In genomic region chr1:203711251-203712007, GRCh38 we compare ENCODE assay signal across 32 cellular contexts. TPM values are rescaled to one million over a fixed set of nuclear protein-coding genes. Genes with fewer than 3 reads are reported as not detected.
DNase-seq lines count a peak whose midpoint lies in the region; ATAC-seq, FAIRE-seq and TF ChIP-seq lines count a peak whose summit lies in the region.
"Had no signal": no experiment of that assay in that cellular context is flagged by ENCODE, and none has a peak within 500 bp of the region (broad histone marks: within the 10 kb centered on the region; RNA-seq: fewer than 3 reads in every experiment).

No MANE protein-coding gene starts in this region.

- H4K20me1 ChIP-seq in GM12878 (ENCODE audit: control insufficient read depth, insufficient read depth) = no peaks in the 10 kb centered on the region

- H3K36me3 ChIP-seq in GM12878 (ENCODE audit: control insufficient read depth in 2 of 2, insufficient read depth in 2 of 2, low read length in 1 of 2) (no peaks in the 10 kb centered on the region), prostate gland (peaks cover 0 to 14% of the 10 kb centered on the region in 2 donors)

- CTCF ChIA-PET in activated CD4-positive, alpha-beta T cell treated with anti-CD3 and anti-CD28 coated beads, Interleukin-2, amount 10 ng/mL, durations not matched to agents 7 days and 5 days (lab: Charles Lee) = interaction anchor here (0.6 to 3.4 kb wide), 4 partner anchors 11 to 1167 kb away, joined by 3 to 24 read pairs (median 3); no protein-coding TSS in a partner anchor
- CTCF ChIA-PET in GM12878 (lab: Yijun Ruan, JAX) = interaction anchor here (1.0 to 1.9 kb wide), 3 partner anchors 10 to 207 kb away, joined by 3 to 7 read pairs (median 4); no protein-coding TSS in a partner anchor

- no peaks in the 10 kb centered on the region for H3K9me3 Mint-ChIP-seq in activated CD4-positive, alpha-beta T cell treated with anti-CD3 and anti-CD28 coated beads, Interleukin-2, amount 10 ng/mL, durations not matched to agents 7 days and 5 days
- no peaks in the 10 kb centered on the region for H3K9me3 Mint-ChIP-seq in activated CD4-positive, alpha-beta T cell treated with anti-CD3 and anti-CD28 coated beads, Interleukin-2, amount 10 ng/mL, durations not matched to agents 24 days and 14 days
- H3K9me3 Mint-ChIP-seq in natural killer cell treated with Interleukin-12 subunit alpha and Interleukin-12 subunit beta and Interleukin-15 and Interleukin-18, amount 100 ng/mL, for 72 hours = no peaks in the 10 kb centered on the region
- H3K9me3 Mint-ChIP-seq: activated naive CD4-positive, alpha-beta T cell treated with anti-CD3 and anti-CD28 coated beads, Interleukin-2, amount 50 U/mL, for 24 hours; endodermal cell; H9; immature natural killer cell; type B pancreatic cell had no signal

- BruUV-seq in GM12878 (replicated peaks; lab: Mats Ljungman, UMichigan) = no TSS peak

- no peaks in the 10 kb centered on the region for H3K79me2 ChIP-seq in GM12878 (ENCODE audit: control insufficient read depth, insufficient read depth, low read length)

- no peak for TF ChIP-seq CTCF in GM12878 (IDR thresholded peaks at IDR 0.05 in 2 of 3, conservative IDR thresholded peaks at IDR 0.05 in 1 of 3; ENCODE audit: control insufficient read depth in 2 of 3, extremely low read depth in 1 of 3, insufficient read depth in 1 of 3, low read depth in 3 of 3, low read length in 3 of 3)
- TF ChIP-seq CTCF in prostate gland (IDR thresholded peaks at IDR 0.05) = no peak

- in situ Hi-C loops in GM12878 (cut with MboI) = no loop called here

- POLR2A ChIA-PET in activated CD4-positive, alpha-beta T cell treated with anti-CD3 and anti-CD28 coated beads, Interleukin-2, amount 10 ng/mL, durations not matched to agents 7 days and 5 days (lab: Charles Lee) = no interaction called here
- POLR2A ChIA-PET in GM12878 (lab: Charles Lee) = interaction anchor here (0.5 to 0.6 kb wide), 2 partner anchors 31 to 51 kb away, joined by 4 to 8 read pairs; no protein-coding TSS in a partner anchor

- H3K4me1 ChIP-seq in GM12878 (ENCODE audit: control insufficient read depth, insufficient read depth, low read length) (no peaks in the 10 kb centered on the region; the same call in 1 of the 2 replicates), prostate gland (replicated peaks) (no peaks in the 10 kb centered on the region)

- no peak for TF ChIP-seq POLR2A in GM12878 (IDR thresholded peaks at IDR 0.05; ENCODE audit: low read depth, low read length)
- TF ChIP-seq POLR2A in prostate gland (IDR thresholded peaks at IDR 0.05) = no peak

- SMC1A ChIA-PET in GM12878 (lab: Charles Lee; ENCODE audit: uncharacterized antibody, unreplicated experiment) = interaction anchor here (1.1 to 1.9 kb wide), 2 partner anchors 9 to 53 kb away, joined by 5 to 8 read pairs; partner anchors contain the start of gene LAX1

- no peaks in the 10 kb centered on the region for H3K27me3 ChIP-seq in GM12878 (replicated peaks in 1 of 2; ENCODE audit: control insufficient read depth in 2 of 2, insufficient read depth in 2 of 2, low read length in 1 of 2)
- no peaks in the 10 kb centered on the region for H3K27me3 ChIP-seq in prostate gland (replicated peaks; ENCODE audit: insufficient read depth)
- H3K27me3 ChIP-seq: esophagus squamous epithelium, neutrophil had no signal

- peaks cover 73% of the 10 kb centered on the region for H3K36me3 Mint-ChIP-seq in activated CD4-positive, alpha-beta T cell treated with anti-CD3 and anti-CD28 coated beads, Interleukin-2, amount 10 ng/mL, durations not matched to agents 7 days and 5 days (ENCODE audit: low read depth)
- peaks cover 67% of the 10 kb centered on the region for H3K36me3 Mint-ChIP-seq in activated CD4-positive, alpha-beta T cell treated with anti-CD3 and anti-CD28 coated beads, Interleukin-2, amount 10 ng/mL, durations not matched to agents 24 days and 14 days (ENCODE audit: low read depth)
- H3K36me3 Mint-ChIP-seq in natural killer cell treated with Interleukin-12 subunit alpha and Interleukin-12 subunit beta and Interleukin-15 and Interleukin-18, amount 100 ng/mL, for 72 hours = peaks cover 16% of the 10 kb centered on the region

- no peak overlapping the region for H3K9ac ChIP-seq in GM12878 (ENCODE audit: control insufficient read depth, insufficient read depth, low read length)

- peak; percentile 40 for ATAC-seq in GM18520 (IDR thresholded peaks at IDR 0.05; ENCODE audit: unreplicated experiment)
- peak; percentile 71 for ATAC-seq in GM12878
- peak; percentile 64 to 74 for ATAC-seq in natural killer cell treated with Interleukin-12 subunit alpha and Interleukin-12 subunit beta and Interleukin-15 and Interleukin-18, amount 100 ng/mL, for 72 hours
- no peak for ATAC-seq in GM21526 (IDR thresholded peaks at IDR 0.05; ENCODE audit: low FRiP score, unreplicated experiment)

- H3K4me2 ChIP-seq in GM12878 (ENCODE audit: control insufficient read depth, insufficient read depth) = no peak overlapping the region

- TF ChIP-seq RAD21 in GM12878 (IDR thresholded peaks at IDR 0.05; ENCODE audit: insufficient read depth, low read depth, low read length) = no peak

- RAD21 ChIA-PET in GM12878 (lab: Charles Lee; ENCODE audit: unreplicated experiment) = no interaction called here

- 31% methylated on average over 5 of the region's 5 CpGs for WGBS in GM12878 (ENCODE audit: insufficient coverage, insufficient replicate concordance, low lambda C conversion rate, missing lambda C conversion rate)
- 72% methylated on average over 5 of the region's 5 CpGs for WGBS in prostate gland

- intact Hi-C loops in activated CD4-positive, alpha-beta T cell treated with anti-CD3 and anti-CD28 coated beads, Interleukin-2, amount 10 ng/mL, durations not matched to agents 24 days and 14 days (cut with micrococcal nuclease) = no loop called here
- intact Hi-C loops in GM12878 (cut with micrococcal nuclease; ENCODE audit: unreplicated experiment) (no loop called here), prostate gland (cut with DNase I) (no loop called here)

- DNase-seq in activated CD4-positive, alpha-beta T cell treated with anti-CD3 and anti-CD28 coated beads, Interleukin-2, amount 10 ng/mL, durations not matched to agents 7 days and 5 days = no peak
- no peak for DNase-seq in activated CD4-positive, alpha-beta T cell treated with anti-CD3 and anti-CD28 coated beads, Interleukin-2, amount 10 ng/mL, durations not matched to agents 24 days and 14 days
- DNase-seq in GM12878 (ENCODE audit: low read depth, low spot score) (no peak), prostate gland (ENCODE audit: low spot score) (no peak)
- no peak for DNase-seq in natural killer cell treated with Interleukin-12 subunit alpha and Interleukin-12 subunit beta and Interleukin-15 and Interleukin-18, amount 100 ng/mL, for 72 hours (ENCODE audit: low spot score)
- no peak for DNase-seq in activated effector memory CD4-positive, alpha-beta T cell treated with anti-CD3 and anti-CD28 coated beads, Interleukin-2, amount 50 U/mL, for 16 hours
- DNase-seq: activated CD4-positive, alpha-beta T cell treated with anti-CD3 and anti-CD28 coated beads, Interleukin-2, amount 50 U/mL, for 4 hours; aorta; central memory CD4-positive, alpha-beta T cell; endodermal cell; esophagus squamous epithelium; foreskin melanocyte; H9; hippocampal formation; immature natural killer cell; KBM-7; mesenchymal stem cell; NCI-H1105 treated with DMSO at 0.1 percent for 48 hours; NCI-H2029; NCI-H526; SHP77 treated with DMSO at 0.1 percent for 48 hours; substantia nigra; T1000 had no signal

- FAIRE-seq in GM12878 (lab: Jason Lieb, UNC) = no peak
- FAIRE-seq: A204.1, HTR-8/SVneo had no signal

- no peak for TF ChIP-seq EP300 in GM12878 (IDR thresholded peaks at IDR 0.05; ENCODE audit: borderline replicate concordance in 1 of 2, control insufficient read depth in 1 of 2, low read depth in 2 of 2, low read length in 2 of 2)

- no peak overlapping the region for H3K27ac ChIP-seq in GM12878 (ENCODE audit: control insufficient read depth, insufficient read depth)
- no peak overlapping the region for H3K27ac ChIP-seq in prostate gland
- H3K27ac ChIP-seq: neutrophil, skin epidermis had no signal

- H3K4me1 Mint-ChIP-seq in activated CD4-positive, alpha-beta T cell treated with anti-CD3 and anti-CD28 coated beads, Interleukin-2, amount 10 ng/mL, durations not matched to agents 7 days and 5 days = no peaks in the 10 kb centered on the region
- no peaks in the 10 kb centered on the region for H3K4me1 Mint-ChIP-seq in activated CD4-positive, alpha-beta T cell treated with anti-CD3 and anti-CD28 coated beads, Interleukin-2, amount 10 ng/mL, durations not matched to agents 24 days and 14 days
- peaks cover 0 to 4% of the 10 kb centered on the region in 2 donors for H3K4me1 Mint-ChIP-seq in natural killer cell treated with Interleukin-12 subunit alpha and Interleukin-12 subunit beta and Interleukin-15 and Interleukin-18, amount 100 ng/mL, for 72 hours (ENCODE audit: low read depth in 2 of 2)
- H3K4me1 Mint-ChIP-seq: activated naive CD4-positive, alpha-beta T cell treated with anti-CD3 and anti-CD28 coated beads, Interleukin-2, amount 50 U/mL, for 24 hours; immature natural killer cell had no signal

- no peaks in the 10 kb centered on the region for H3K9me3 ChIP-seq in GM12878 (replicated peaks; ENCODE audit: control insufficient read depth, insufficient read depth, low read length)
- H3K9me3 ChIP-seq in prostate gland = no peaks in the 10 kb centered on the region
- H3K9me3 ChIP-seq: esophagus squamous epithelium, neutrophil had no signal

- no peak overlapping the region for H3K4me3 Mint-ChIP-seq in activated CD4-positive, alpha-beta T cell treated with anti-CD3 and anti-CD28 coated beads, Interleukin-2, amount 10 ng/mL, durations not matched to agents 7 days and 5 days
- no peak overlapping the region for H3K4me3 Mint-ChIP-seq in activated CD4-positive, alpha-beta T cell treated with anti-CD3 and anti-CD28 coated beads, Interleukin-2, amount 10 ng/mL, durations not matched to agents 24 days and 14 days
- no peak overlapping the region for H3K4me3 Mint-ChIP-seq in natural killer cell treated with Interleukin-12 subunit alpha and Interleukin-12 subunit beta and Interleukin-15 and Interleukin-18, amount 100 ng/mL, for 72 hours
- H3K4me3 Mint-ChIP-seq: activated naive CD4-positive, alpha-beta T cell treated with anti-CD3 and anti-CD28 coated beads, Interleukin-2, amount 50 U/mL, for 24 hours; endodermal cell; H9; immature natural killer cell; type B pancreatic cell had no signal

- peak overlapping the region; percentile 47 for H3K27ac Mint-ChIP-seq in activated CD4-positive, alpha-beta T cell treated with anti-CD3 and anti-CD28 coated beads, Interleukin-2, amount 10 ng/mL, durations not matched to agents 7 days and 5 days
- no peak overlapping the region for H3K27ac Mint-ChIP-seq in activated CD4-positive, alpha-beta T cell treated with anti-CD3 and anti-CD28 coated beads, Interleukin-2, amount 10 ng/mL, durations not matched to agents 24 days and 14 days
- H3K27ac Mint-ChIP-seq in natural killer cell treated with Interleukin-12 subunit alpha and Interleukin-12 subunit beta and Interleukin-15 and Interleukin-18, amount 100 ng/mL, for 72 hours = peak overlapping the region in 1 of 2 donors; percentile 35
- H3K27ac Mint-ChIP-seq: activated naive CD4-positive, alpha-beta T cell treated with anti-CD3 and anti-CD28 coated beads, Interleukin-2, amount 50 U/mL, for 24 hours; endodermal cell; H9; type B pancreatic cell had no signal

- no peak overlapping the region for H3K4me3 ChIP-seq in GM12878
- H3K4me3 ChIP-seq in prostate gland = no peak overlapping the region
- H3K4me3 ChIP-seq: esophagus squamous epithelium, skin epidermis had no signal

- no peak overlapping the region for H2AFZ ChIP-seq in GM12878 (ENCODE audit: control insufficient read depth, low read depth, low read length)

- no peaks in the 10 kb centered on the region for H3K27me3 Mint-ChIP-seq in activated CD4-positive, alpha-beta T cell treated with anti-CD3 and anti-CD28 coated beads, Interleukin-2, amount 10 ng/mL, durations not matched to agents 7 days and 5 days
- H3K27me3 Mint-ChIP-seq in activated CD4-positive, alpha-beta T cell treated with anti-CD3 and anti-CD28 coated beads, Interleukin-2, amount 10 ng/mL, durations not matched to agents 24 days and 14 days = no peaks in the 10 kb centered on the region
- no peaks in the 10 kb centered on the region for H3K27me3 Mint-ChIP-seq in natural killer cell treated with Interleukin-12 subunit alpha and Interleukin-12 subunit beta and Interleukin-15 and Interleukin-18, amount 100 ng/mL, for 72 hours
- H3K27me3 Mint-ChIP-seq: activated naive CD4-positive, alpha-beta T cell treated with anti-CD3 and anti-CD28 coated beads, Interleukin-2, amount 50 U/mL, for 24 hours; type B pancreatic cell had no signal

RNA-seq across cellular contexts. Expression of gene LAX1, which starts 53.6 kb away (rescaled TPM):
- total RNA-seq in activated CD4-positive, alpha-beta T cell treated with anti-CD3 and anti-CD28 coated beads, Interleukin-2, amount 10 ng/mL, durations not matched to agents 7 days and 5 days = 10 to 100 TPM; 18.9 to 20.5 TPM
- 13.4 and 15.1 TPM in 2 replicates for total RNA-seq in activated CD4-positive, alpha-beta T cell treated with anti-CD3 and anti-CD28 coated beads, Interleukin-2, amount 10 ng/mL, durations not matched to agents 24 days and 14 days
- total RNA-seq in GM12878 (2013; cell fraction: nucleolus; rRNA removed) = 1.4 and 1.8 TPM in 2 replicates
- total RNA-seq in GM12878 (2014; rRNA removed) (10.9 and 11.1 TPM in 2 replicates), GM12878 (2014; rRNA removed; fragmentation: Illumina TruSeq; extraction: Trizol) (13.5 and 14.5 TPM in 2 replicates), GM12878 (2021) (9.7 and 11.6 TPM in 2 replicates), prostate gland (under 1 TPM; 0.05 to 0.40 TPM)
- polyA plus RNA-seq in GM12878 (2011; ENCODE audit: low read depth) = 5.3 TPM
- polyA plus RNA-seq in GM12878 (2011; rRNA removed) (2.0 and 2.1 TPM in 2 replicates), GM12878 (2014; fragmentation: Illumina TruSeq; extraction: Trizol) (14.6 and 15.0 TPM in 2 replicates), GM12878 (2014; fragmentation: Nextera tagmentation; extraction: Ambion mirVana) (1 to 10 TPM; 5.2 to 6.9 TPM), GM12878 (2014; rRNA removed) (9.9 and 10.9 TPM in 2 replicates), GM12878 (2016; fragmentation: Nextera tagmentation; extraction: Ambion mirVana) (1 to 10 TPM; 6.6 to 8.0 TPM)
- 2.0 and 2.1 TPM in 2 replicates for polyA plus RNA-seq in GM12878 (2011; cell fraction: cytosol; rRNA removed)
- polyA plus RNA-seq in GM12878 (2011; cell fraction: nucleus; rRNA removed) = 0.51 and 0.79 TPM in 2 replicates
- 6.2 and 8.2 TPM in 2 replicates for polyA plus RNA-seq in GM12878 (2012)
- polyA minus RNA-seq in GM12878 (2011; rRNA and poly(A)+ RNA removed) = 4.0 and 4.1 TPM in 2 replicates
- 1.8 and 3.7 TPM in 2 replicates for polyA minus RNA-seq in GM12878 (2011; cell fraction: cytosol; rRNA and poly(A)+ RNA removed)
- polyA minus RNA-seq in GM12878 (2011; cell fraction: nucleus; rRNA and poly(A)+ RNA removed) = 1.3 and 1.8 TPM in 2 replicates
- 1 to 10 TPM; 7.2 to 7.7 TPM for total RNA-seq in natural killer cell treated with Interleukin-12 subunit alpha and Interleukin-12 subunit beta and Interleukin-15 and Interleukin-18, amount 100 ng/mL, for 72 hours
- total RNA-seq: H9, MCF 10A had no signal
